ENCODE assay signal across 8 cellular contexts in the genomic region with DNA sequence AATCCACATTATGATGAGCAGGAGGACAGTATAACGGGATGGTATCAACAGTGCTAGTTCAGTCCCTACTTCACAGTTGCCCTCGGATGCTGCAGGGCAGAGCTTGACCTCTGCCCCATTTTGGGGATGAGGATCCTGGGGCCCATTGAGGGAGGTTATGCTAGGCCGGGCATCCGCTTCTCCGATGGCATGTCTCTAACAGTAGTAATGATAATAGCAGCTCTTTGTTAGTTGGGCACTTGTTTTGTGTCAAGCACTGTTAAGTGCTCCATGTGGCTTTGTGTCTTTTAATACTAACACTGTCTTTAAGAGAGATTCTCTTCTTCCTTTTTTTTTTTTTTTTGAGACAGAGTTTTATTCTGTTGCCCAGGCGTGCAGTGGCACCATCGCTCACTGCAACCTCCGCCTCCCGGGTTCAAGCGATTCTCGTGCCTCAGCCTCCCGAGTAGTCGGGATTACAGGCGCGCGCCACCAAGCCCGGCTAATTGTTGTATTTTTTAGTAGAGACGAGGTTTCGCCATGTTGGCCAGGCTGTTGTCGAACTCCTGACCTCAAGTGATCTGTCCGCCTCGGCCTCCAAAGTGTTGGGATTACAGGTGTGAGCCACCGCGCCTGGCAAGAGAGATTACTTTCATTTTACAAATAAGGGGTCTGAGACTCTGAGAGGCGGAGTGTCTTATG. TPM values are rescaled to one million over a fixed set of nuclear protein-coding genes. Genes with fewer than 3 reads are reported as not detected.
DNase-seq lines count a peak whose midpoint lies in the region.

No MANE protein-coding gene starts in this region.

- H3K27me3 Mint-ChIP-seq in activated CD4-positive, alpha-beta T cell treated with anti-CD3 and anti-CD28 coated beads, Interleukin-2, amount 10 ng/mL, durations not matched to agents 7 days and 5 days, result no peaks in the 10 kb centered on the region
- H3K27me3 Mint-ChIP-seq in activated T-helper 2 cell treated with anti-CD3 and anti-CD28 coated beads, Interferon-gamma antibody, Interleukin-2, Interleukin-4, amounts not matched to agents 10 μg/mL and 5 μg/mL and 100 μg/mL, durations not matched to agents 14 hours and 24 hours and 36 hours (ENCODE audit: low read depth), result no peaks in the 10 kb centered on the region

- peak overlapping the region; percentile 98 for H3K27ac Mint-ChIP-seq in activated CD4-positive, alpha-beta T cell treated with anti-CD3 and anti-CD28 coated beads, Interleukin-2, amount 10 ng/mL, durations not matched to agents 7 days and 5 days
- H3K27ac Mint-ChIP-seq in activated T-helper 2 cell treated with anti-CD3 and anti-CD28 coated beads, Interferon-gamma antibody, Interleukin-2, Interleukin-4, amounts not matched to agents 10 μg/mL and 5 μg/mL and 100 μg/mL, durations not matched to agents 14 hours and 24 hours and 36 hours, result peak overlapping the region; percentile 95

- H3K4me1 Mint-ChIP-seq in activated CD4-positive, alpha-beta T cell treated with anti-CD3 and anti-CD28 coated beads, Interleukin-2, amount 10 ng/mL, durations not matched to agents 7 days and 5 days, result peaks cover 41% of the 10 kb centered on the region
- peaks cover 32% of the 10 kb centered on the region for H3K4me1 Mint-ChIP-seq in activated T-helper 2 cell treated with anti-CD3 and anti-CD28 coated beads, Interferon-gamma antibody, Interleukin-2, Interleukin-4, amounts not matched to agents 10 μg/mL and 5 μg/mL and 100 μg/mL, durations not matched to agents 14 hours and 24 hours and 36 hours (ENCODE audit: low read depth)

- H3K9me3 ChIP-seq in iPS-18a (ENCODE audit: control insufficient read depth, low read depth, low read length), result no peaks in the 10 kb centered on the region
- no peaks in the 10 kb centered on the region for H3K9me3 ChIP-seq in stomach smooth muscle (ENCODE audit: control insufficient read depth in 2 of 2, low read length in 2 of 2)

- H3K4me3 Mint-ChIP-seq in activated CD4-positive, alpha-beta T cell treated with anti-CD3 and anti-CD28 coated beads, Interleukin-2, amount 10 ng/mL, durations not matched to agents 7 days and 5 days, result peak overlapping the region; percentile 96
- H3K4me3 Mint-ChIP-seq in activated T-helper 2 cell treated with anti-CD3 and anti-CD28 coated beads, Interferon-gamma antibody, Interleukin-2, Interleukin-4, amounts not matched to agents 10 μg/mL and 5 μg/mL and 100 μg/mL, durations not matched to agents 14 hours and 24 hours and 36 hours (ENCODE audit: low read depth), result peak overlapping the region; percentile 95

- CTCF ChIA-PET in activated CD4-positive, alpha-beta T cell treated with anti-CD3 and anti-CD28 coated beads, Interleukin-2, amount 10 ng/mL, durations not matched to agents 7 days and 5 days (lab: Charles Lee), result interaction anchor here (0.6 to 1.7 kb wide), 5 partner anchors 9 to 68 kb away, joined by 3 to 6 read pairs (median 3); no protein-coding TSS in a partner anchor

- H3K9ac ChIP-seq in iPS-18a (ENCODE audit: low read length) (peak overlapping the region; percentile 56), stomach smooth muscle (ENCODE audit: low read length in 2 of 2) (peak overlapping the region; percentile 90 to 95)

- H3K27me3 ChIP-seq in iPS-18a (ENCODE audit: control insufficient read depth, insufficient read depth, low read length), result no peaks in the 10 kb centered on the region
- no peaks in the 10 kb centered on the region for H3K27me3 ChIP-seq in stomach smooth muscle (ENCODE audit: control insufficient read depth in 1 of 2, insufficient read depth in 2 of 2, low read length in 2 of 2)

- H3K4me3 ChIP-seq in iPS-18a (ENCODE audit: low read length) (peak overlapping the region; percentile 73), stomach smooth muscle (ENCODE audit: low read length in 2 of 2) (peak overlapping the region; percentile 89 to 96)

- POLR2A ChIA-PET in activated CD4-positive, alpha-beta T cell treated with anti-CD3 and anti-CD28 coated beads, Interleukin-2, amount 10 ng/mL, durations not matched to agents 7 days and 5 days (lab: Charles Lee), result interaction anchor here (0.6 kb wide), 1 partner anchor 54 kb away, joined by 3 read pairs; no protein-coding TSS in a partner anchor

- H3K27ac ChIP-seq in iPS-18a (ENCODE audit: low read length) (peak overlapping the region; percentile 4), stomach smooth muscle (ENCODE audit: low read length) (peak overlapping the region; percentile 93)

- H3K36me3 ChIP-seq in iPS-18a (ENCODE audit: control insufficient read depth, low read depth, low read length) (peaks cover 2% of the 10 kb centered on the region), stomach smooth muscle (ENCODE audit: control insufficient read depth in 2 of 2, insufficient read depth in 2 of 2, low read length in 2 of 2) (peaks cover under 1 to 1% of the 10 kb centered on the region in 2 donors)

- H3K9me3 Mint-ChIP-seq in activated CD4-positive, alpha-beta T cell treated with anti-CD3 and anti-CD28 coated beads, Interleukin-2, amount 10 ng/mL, durations not matched to agents 7 days and 5 days, result no peaks in the 10 kb centered on the region
- no peaks in the 10 kb centered on the region for H3K9me3 Mint-ChIP-seq in activated T-helper 2 cell treated with anti-CD3 and anti-CD28 coated beads, Interferon-gamma antibody, Interleukin-2, Interleukin-4, amounts not matched to agents 10 μg/mL and 5 μg/mL and 100 μg/mL, durations not matched to agents 14 hours and 24 hours and 36 hours

- peaks cover 3% of the 10 kb centered on the region for H3K4me1 ChIP-seq in iPS-18a (ENCODE audit: control insufficient read depth, low read depth, low read length)
- H3K4me1 ChIP-seq in stomach smooth muscle (ENCODE audit: control insufficient read depth, insufficient read depth, low read length), result peaks cover 32% of the 10 kb centered on the region

- no peak for DNase-seq in activated CD4-positive, alpha-beta T cell treated with anti-CD3 and anti-CD28 coated beads, Interleukin-2, amount 10 ng/mL, durations not matched to agents 7 days and 5 days
- DNase-seq in activated CD4-positive, alpha-beta T cell treated with anti-CD3 and anti-CD28 coated beads, Interleukin-2, amount 50 U/mL, for 1 hour, result no peak
- no peak for DNase-seq in activated T-helper 2 cell treated with anti-CD3 and anti-CD28 coated beads, Interferon-gamma antibody, Interleukin-2, Interleukin-4, amounts not matched to agents 10 μg/mL and 5 μg/mL and 100 μg/mL, durations not matched to agents 14 hours and 24 hours and 36 hours (ENCODE audit: low spot score)
- DNase-seq in amniotic stem cell (lab: John Stamatoyannopoulos, UW) (no peak), NCI-H748 (lab: John Stamatoyannopoulos, UW; ENCODE audit: unreplicated experiment) (no peak)
- no peak for DNase-seq in stimulated activated CD4-positive, alpha-beta T cell treated with anti-CD3 and anti-CD28 coated beads, Interleukin-12 subunit alpha, Interleukin-12 subunit beta, amount 100 ng/mL, for 4 hours

- peaks cover 21% of the 10 kb centered on the region for H3K36me3 Mint-ChIP-seq in activated CD4-positive, alpha-beta T cell treated with anti-CD3 and anti-CD28 coated beads, Interleukin-2, amount 10 ng/mL, durations not matched to agents 7 days and 5 days (ENCODE audit: low read depth)
- peaks cover 19% of the 10 kb centered on the region for H3K36me3 Mint-ChIP-seq in activated T-helper 2 cell treated with anti-CD3 and anti-CD28 coated beads, Interferon-gamma antibody, Interleukin-2, Interleukin-4, amounts not matched to agents 10 μg/mL and 5 μg/mL and 100 μg/mL, durations not matched to agents 14 hours and 24 hours and 36 hours (ENCODE audit: low read depth)

- intact Hi-C loops in activated T-helper 2 cell treated with anti-CD3 and anti-CD28 coated beads, Interferon-gamma antibody, Interleukin-2, Interleukin-4, amounts not matched to agents 10 μg/mL and 5 μg/mL and 100 μg/mL, durations not matched to agents 14 hours and 24 hours and 36 hours (cut with micrococcal nuclease), result loop anchor here (2.0 kb wide), 1 partner anchor 76 kb away; no protein-coding TSS in a partner anchor

RNA-seq across cellular contexts. Expression of gene MAPRE1, which starts 1.1 kb away (rescaled TPM):
- total RNA-seq in activated CD4-positive, alpha-beta T cell treated with anti-CD3 and anti-CD28 coated beads, Interleukin-2, amount 10 ng/mL, durations not matched to agents 7 days and 5 days, result 100 to 1,000 TPM; 133 to 143 TPM
- 143 and 149 TPM in 2 replicates for total RNA-seq in activated T-helper 2 cell treated with anti-CD3 and anti-CD28 coated beads, Interferon-gamma antibody, Interleukin-2, Interleukin-4, amounts not matched to agents 10 μg/mL and 5 μg/mL and 100 μg/mL, durations not matched to agents 14 hours and 24 hours and 36 hours

RNA-seq across cellular contexts. Expression of gene EFCAB8, which starts 37.9 kb away (rescaled TPM):
- 1 to 10 TPM in 1 of 2 experiments, under 1 TPM in 1; 0.94 to 1.2 TPM for total RNA-seq in activated CD4-positive, alpha-beta T cell treated with anti-CD3 and anti-CD28 coated beads, Interleukin-2, amount 10 ng/mL, durations not matched to agents 7 days and 5 days
- 0.37 and 0.52 TPM in 2 replicates for total RNA-seq in activated T-helper 2 cell treated with anti-CD3 and anti-CD28 coated beads, Interferon-gamma antibody, Interleukin-2, Interleukin-4, amounts not matched to agents 10 μg/mL and 5 μg/mL and 100 μg/mL, durations not matched to agents 14 hours and 24 hours and 36 hours

RNA-seq across cellular contexts. Expression of gene DNMT3B, which starts 58.7 kb away (rescaled TPM):
- total RNA-seq in activated CD4-positive, alpha-beta T cell treated with anti-CD3 and anti-CD28 coated beads, Interleukin-2, amount 10 ng/mL, durations not matched to agents 7 days and 5 days, result 1 to 10 TPM; 3.7 to 4.1 TPM
- total RNA-seq in activated T-helper 2 cell treated with anti-CD3 and anti-CD28 coated beads, Interferon-gamma antibody, Interleukin-2, Interleukin-4, amounts not matched to agents 10 μg/mL and 5 μg/mL and 100 μg/mL, durations not matched to agents 14 hours and 24 hours and 36 hours, result 2.8 and 3.4 TPM in 2 replicates
